9 cellular contexts compared by ENCODE assay signal in the genomic region with DNA sequence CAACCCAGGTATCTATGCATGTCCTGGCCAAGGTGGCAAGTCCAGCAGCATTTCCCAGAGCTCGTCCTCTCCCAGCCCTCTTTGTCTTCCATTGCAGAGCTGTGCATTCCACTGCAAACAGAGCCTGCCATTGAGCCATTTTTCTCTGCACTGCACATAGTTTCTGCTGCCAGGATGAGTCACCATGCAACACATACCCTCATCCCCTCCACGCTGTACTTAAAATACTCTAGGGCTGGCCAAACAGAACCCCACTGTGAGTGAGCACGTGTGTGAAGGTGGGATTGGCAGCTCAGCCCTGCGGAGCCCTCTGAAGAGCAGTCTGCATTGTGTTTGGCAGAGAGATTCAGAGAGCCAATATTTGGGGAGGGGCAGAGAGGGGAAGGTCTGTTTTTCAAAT.
A peak's percentile ranks its signal among the peaks of the same experiment; 100 is the strongest.
DNase-seq lines count a peak whose midpoint lies in the region; ATAC-seq and TF ChIP-seq lines count a peak whose summit lies in the region.
"Had no signal": no experiment of that assay in that cellular context is flagged by ENCODE, and none has a peak within 500 bp of the region (broad histone marks: within the 10 kb centered on the region; RNA-seq: fewer than 3 reads in every experiment).

No MANE protein-coding gene starts in this region.

- DNase-seq in DMS79 (lab: John Stamatoyannopoulos, UW) (peak; percentile 44), NCI-H446 (lab: John Stamatoyannopoulos, UW) (peak; percentile 11 to 79), epithelial cell of esophagus (ENCODE audit: low read depth) (peak; percentile 69), nucleus accumbens (lab: John Stamatoyannopoulos, UW) (peak in 38 of 56 donors; percentile 22 to 76 (median 44)), SKM-1 (lab: John Stamatoyannopoulos, UW; ENCODE audit: unreplicated experiment) (no peak), GM19238 (ENCODE audit: insufficient read length, low spot score) (no peak)
- DNase-seq in stimulated activated CD4-positive, alpha-beta T cell treated with anti-CD3 and anti-CD28 coated beads, Interleukin-4, amount 100 ng/mL, for 1 hour = no peak

- ATAC-seq in GM21381 (IDR thresholded peaks at IDR 0.05; ENCODE audit: unreplicated experiment) = no peak

- no peak for TF ChIP-seq CTCF in epithelial cell of esophagus (IDR thresholded peaks at IDR 0.05; ENCODE audit: insufficient read depth, low read depth, low read length, missing control alignments)

- no peak overlapping the region for H3K4me3 ChIP-seq in epithelial cell of esophagus (ENCODE audit: low read length)
- H3K4me3 ChIP-seq: skin epidermis had no signal

Comparison
In these comparisons a context has a peak if more than half of its experiments do, and no peak if none do; other contexts are left out.
1. DNase-seq: peak in DMS79 (single experiment), NCI-H446 (2 of 2), epithelial cell of esophagus (single experiment) and nucleus accumbens (38 of 56); none in stimulated activated CD4-positive, alpha-beta T cell treated with anti-CD3 and anti-CD28 coated beads, Interleukin-4, amount 100 ng/mL, for 1 hour (single experiment), SKM-1 (single experiment) and GM19238 (single experiment).